26 cellular contexts compared by ENCODE assay signal in genomic region chr20:40230486-40230885, GRCh38.
"Had no signal": no experiment of that assay in that cellular context is flagged by ENCODE, and none has a peak within 500 bp of the region (broad histone marks: within the 10 kb centered on the region; RNA-seq: fewer than 3 reads in every experiment).

No MANE protein-coding gene starts in this region.

- H3K9me3 ChIP-seq: colonic mucosa, esophagus muscularis mucosa, esophagus squamous epithelium, gastrocnemius medialis, gastroesophageal sphincter, heart left ventricle, heart right ventricle had no signal

- H3K4me3 ChIP-seq: colonic mucosa, coronary artery, dorsolateral prefrontal cortex, esophagus muscularis mucosa, esophagus squamous epithelium, gastrocnemius medialis, gastroesophageal sphincter, heart left ventricle, heart right ventricle, hepatocyte had no signal

- H3K27ac ChIP-seq: colonic mucosa, coronary artery, dorsolateral prefrontal cortex, epithelial cell of prostate, esophagus muscularis mucosa, esophagus squamous epithelium, foreskin keratinocyte, gastrocnemius medialis, gastroesophageal sphincter, heart left ventricle, heart right ventricle, hepatocyte had no signal

- DNase-seq: colonic mucosa; cortex of kidney; dermis blood vessel endothelial cell; dorsolateral prefrontal cortex; effector CD4-positive, alpha-beta T cell; effector CD8-positive, alpha-beta T cell; effector memory CD4-positive, alpha-beta T cell; effector memory CD8-positive, alpha-beta T cell; endodermal cell; esophagus squamous epithelium; foreskin fibroblast; foreskin keratinocyte; foreskin melanocyte; gastrocnemius medialis; glutamatergic neuron; head of caudate nucleus; heart left ventricle; heart right ventricle had no signal

- H3K27me3 ChIP-seq: colonic mucosa, esophagus muscularis mucosa, esophagus squamous epithelium, gastrocnemius medialis had no signal

- H3K4me1 ChIP-seq: colonic mucosa, esophagus muscularis mucosa, esophagus squamous epithelium, foreskin keratinocyte, gastroesophageal sphincter had no signal

- H3K36me3 ChIP-seq: colonic mucosa, esophagus muscularis mucosa, esophagus squamous epithelium, gastrocnemius medialis, gastroesophageal sphincter, heart left ventricle, heart right ventricle had no signal

- FAIRE-seq: colon, endometrium, endothelial cell of umbilical vein had no signal
